ENCODE assay signal across 21 cellular contexts in the genomic region with DNA sequence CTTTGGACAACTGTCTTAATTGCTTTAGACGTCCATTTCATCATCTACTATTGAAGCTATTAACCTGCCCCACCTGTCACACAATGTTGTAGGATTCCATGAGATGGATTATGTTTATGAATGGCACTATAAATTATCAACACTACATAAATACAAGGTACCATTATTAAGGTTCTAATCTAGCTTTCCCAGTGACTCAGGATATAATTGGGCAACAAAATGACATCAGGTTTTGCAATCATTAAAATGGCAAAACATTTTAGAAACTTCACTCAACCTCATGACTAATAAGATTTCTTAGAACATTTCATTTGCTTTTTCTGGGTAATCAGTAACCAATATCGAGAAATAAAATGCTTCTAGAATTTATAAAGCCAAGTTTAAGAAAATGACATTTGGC. TPM values are rescaled to one million over a fixed set of nuclear protein-coding genes. Genes with fewer than 3 reads are reported as not detected.
A peak's percentile ranks its signal among the peaks of the same experiment; 100 is the strongest.
DNase-seq lines count a peak whose midpoint lies in the region; ATAC-seq, FAIRE-seq and TF ChIP-seq lines count a peak whose summit lies in the region.
"Had no signal": no experiment of that assay in that cellular context is flagged by ENCODE, and none has a peak within 500 bp of the region (broad histone marks: within the 10 kb centered on the region; RNA-seq: fewer than 3 reads in every experiment).

No MANE protein-coding gene starts in this region.

- H3K27ac ChIP-seq in mammary epithelial cell (ENCODE audit: insufficient read depth, low read depth, low read length): no peak overlapping the region
- H3K27ac ChIP-seq in HepG2 (ENCODE audit: extremely low read length, insufficient read depth, low read length): no peak overlapping the region
- H3K27ac ChIP-seq in CD8-positive, alpha-beta memory T cell (ENCODE audit: low read depth, low read length): no peak overlapping the region

- DNase-seq in MCF 10A (ENCODE audit: unreplicated experiment) (peak; percentile 75), mammary epithelial cell (no peak), adipocyte (ENCODE audit: low read depth) (peak; percentile 17), fibroblast of pulmonary artery (ENCODE audit: low read depth) (peak; percentile 47), posterior cingulate gyrus (no peak), HepG2 (ENCODE audit: low spot score) (no peak), KBM-7 (no peak)
- no peak for DNase-seq in CD8-positive, alpha-beta memory T cell
- DNase-seq: AML-193, Calu3, GOT3, HFFc6, NCI-H1048, NCI-H187 treated with DMSO at 0.1 percent for 48 hours, NCI-H2171, SHP77 had no signal

- no peak overlapping the region for H3K4me3 Mint-ChIP-seq in MCF 10A (ENCODE audit: unreplicated experiment)
- no peak overlapping the region for H3K4me3 Mint-ChIP-seq in CD8-positive, alpha-beta memory T cell
- H3K4me3 Mint-ChIP-seq: HFFc6, IgD-negative memory B cell had no signal

- no peak for TF ChIP-seq EP300 in HepG2 (IDR thresholded peaks at IDR 0.05; ENCODE audit: low read depth in 2 of 2, low read length in 2 of 2)
- no peak for TF ChIP-seq EP300 in HepG2 (CRISPR knock-in tag; IDR thresholded peaks at IDR 0.05; ENCODE audit: borderline replicate concordance)

- H3K4me2 ChIP-seq in mammary epithelial cell (ENCODE audit: insufficient read depth, low read depth, low read length): no peak overlapping the region
- H3K4me2 ChIP-seq in HepG2 (ENCODE audit: low read depth, low read length): no peak overlapping the region

- H3K36me3 Mint-ChIP-seq in MCF 10A (ENCODE audit: insufficient read depth, unreplicated experiment): no peaks in the 10 kb centered on the region
- peaks cover 0 to 17% (median 2%) of the 10 kb centered on the region in 3 donors for H3K36me3 Mint-ChIP-seq in CD8-positive, alpha-beta memory T cell

- H3K9me3 ChIP-seq in mammary epithelial cell (replicated peaks; ENCODE audit: insufficient read depth, low read length) (peaks cover 3% of the 10 kb centered on the region), adipocyte (ENCODE audit: control insufficient read depth, low read length) (peaks cover 6% of the 10 kb centered on the region), HepG2 (ENCODE audit: low read length) (peaks cover 8% of the 10 kb centered on the region)
- no peaks in the 10 kb centered on the region for H3K9me3 ChIP-seq in CD8-positive, alpha-beta memory T cell (ENCODE audit: low read length)

- intact Hi-C loops in MCF 10A (cut with micrococcal nuclease) (no loop called here), mammary epithelial cell (cut with micrococcal nuclease) (no loop called here), posterior cingulate gyrus (cut with DNase I) (no loop called here), HepG2 (cut with micrococcal nuclease; ENCODE audit: unreplicated experiment) (no loop called here)

- peaks cover 12% of the 10 kb centered on the region for H3K4me1 Mint-ChIP-seq in MCF 10A (ENCODE audit: insufficient read depth, unreplicated experiment)
- H3K4me1 Mint-ChIP-seq in CD8-positive, alpha-beta memory T cell: no peaks in the 10 kb centered on the region
- H3K4me1 Mint-ChIP-seq: IgD-negative memory B cell had no signal

- H3K27me3 ChIP-seq in mammary epithelial cell (ENCODE audit: insufficient read depth, low read length) (peaks cover 13% of the 10 kb centered on the region), adipocyte (replicated peaks; ENCODE audit: control insufficient read depth, insufficient read depth, low read length) (no peaks in the 10 kb centered on the region), HepG2 (ENCODE audit: control insufficient read depth in 1 of 2, insufficient read depth in 2 of 2, low read length in 2 of 2) (peaks cover 0 to 7% of the 10 kb centered on the region in 2 experiments; a peak in 3 of 5 replicates)
- H3K27me3 ChIP-seq in CD8-positive, alpha-beta memory T cell (ENCODE audit: insufficient read depth, low read length, poor library complexity, severe bottlenecking): no peaks in the 10 kb centered on the region

- no peaks in the 10 kb centered on the region for H3K79me2 ChIP-seq in mammary epithelial cell (ENCODE audit: insufficient read depth, low read length)
- H3K79me2 ChIP-seq in HepG2 (ENCODE audit: insufficient read depth, low read length): no peaks in the 10 kb centered on the region

- in situ Hi-C loops in mammary epithelial cell (cut with MboI; ENCODE audit: low sequenced_read_pairs in 2 of 2) (no loop called here), HepG2 (cut with HindIII; ENCODE audit: extremely low pct_ligation_motif_present, low pct_unique_long_range_greater_than_20kb) (no loop called here), KBM-7 (cut with MboI; ENCODE audit: low pct_unique_long_range_greater_than_20kb, low sequenced_read_pairs) (no loop called here)

- H4K20me1 ChIP-seq in mammary epithelial cell (ENCODE audit: insufficient read depth, low read length) (no peaks in the 10 kb centered on the region), HepG2 (ENCODE audit: insufficient read depth, low read length) (no peaks in the 10 kb centered on the region)

- CTCF ChIA-PET in MCF 10A (lab: Yijun Ruan, JAX): interaction anchor here (1.0 to 2.0 kb wide), 3 partner anchors 31 to 128 kb away, joined by 3 to 7 read pairs (median 5); no protein-coding TSS in a partner anchor
- CTCF ChIA-PET in mammary epithelial cell (lab: Charles Lee; ENCODE audit: low non-redundant PET): interaction anchor here (0.6 kb wide), 2 partner anchors 96 to 128 kb away, joined by 4 read pairs; no protein-coding TSS in a partner anchor
- CTCF ChIA-PET in HepG2 (lab: Yijun Ruan, JAX; ENCODE audit: low intra/inter-chr PET ratio, low total read pairs): no interaction called here
- CTCF ChIA-PET in CD8-positive, alpha-beta memory T cell (lab: Charles Lee): interaction anchor here (0.7 to 1.5 kb wide), 2 partner anchors 8 to 165 kb away, joined by 3 to 4 read pairs; no protein-coding TSS in a partner anchor

- H3K4me1 ChIP-seq in mammary epithelial cell (ENCODE audit: insufficient read depth, low read length) (no peaks in the 10 kb centered on the region), adipocyte (ENCODE audit: control insufficient read depth, insufficient read depth, low read length) (peaks cover 34% of the 10 kb centered on the region), HepG2 (ENCODE audit: insufficient read depth, low read length) (no peaks in the 10 kb centered on the region)
- H3K4me1 ChIP-seq in CD8-positive, alpha-beta memory T cell (ENCODE audit: insufficient read depth, low read length): no peaks in the 10 kb centered on the region

- dilution Hi-C loops in mammary epithelial cell (cut with HindIII; ENCODE audit: low sequenced_read_pairs): loop anchor here (5.0 kb wide), 2 partner anchors 40 to 90 kb away; no protein-coding TSS in a partner anchor

- no peaks in the 10 kb centered on the region for H3K9me3 Mint-ChIP-seq in MCF 10A (ENCODE audit: unreplicated experiment)
- peaks cover 0 to 9% (median 7%) of the 10 kb centered on the region in 5 donors for H3K9me3 Mint-ChIP-seq in CD8-positive, alpha-beta memory T cell

- TF ChIP-seq POLR2A in HepG2 (IDR thresholded peaks at IDR 0.05; ENCODE audit: insufficient read depth in 1 of 2, low read depth in 2 of 2, low read length in 2 of 2): no peak

- FAIRE-seq in HepG2 (lab: Jason Lieb, UNC): no peak
- FAIRE-seq: A204.1, G401.6, GM12891, GM19239 had no signal

- 78% methylated on average over 2 of the region's 2 CpGs for WGBS in mammary epithelial cell (ENCODE audit: low coverage, missing lambda C conversion rate)
- 0% methylated on average over 2 of the region's 2 CpGs for WGBS in HepG2 (ENCODE audit: low lambda C conversion rate)

- no peak for ATAC-seq in HepG2

- no peaks in the 10 kb centered on the region for H3K27me3 Mint-ChIP-seq in MCF 10A (ENCODE audit: insufficient read depth, unreplicated experiment)
- H3K27me3 Mint-ChIP-seq in CD8-positive, alpha-beta memory T cell: peaks cover 6 to 14% of the 10 kb centered on the region in 2 donors

- H3K9ac ChIP-seq in mammary epithelial cell (ENCODE audit: insufficient read depth, low read length): no peak overlapping the region
- no peak overlapping the region for H3K9ac ChIP-seq in adipocyte (ENCODE audit: low read length)
- no peak overlapping the region for H3K9ac ChIP-seq in HepG2 (ENCODE audit: insufficient read depth, low read depth, low read length)

- H3K4me3 ChIP-seq in mammary epithelial cell (replicated peaks in 1 of 3; ENCODE audit: insufficient read depth in 1 of 3, low read depth in 2 of 3, low read length in 3 of 3): no peak overlapping the region
- no peak overlapping the region for H3K4me3 ChIP-seq in adipocyte (ENCODE audit: low read length)
- H3K4me3 ChIP-seq in fibroblast of pulmonary artery (replicated peaks; ENCODE audit: low read depth, low read length): no peak overlapping the region
- H3K4me3 ChIP-seq in HepG2 (replicated peaks in 1 of 3; ENCODE audit: insufficient read depth in 1 of 3, low read depth in 2 of 3, low read length in 3 of 3): no peak overlapping the region
- no peak overlapping the region for H3K4me3 ChIP-seq in CD8-positive, alpha-beta memory T cell (ENCODE audit: low read length)

- H3K27ac Mint-ChIP-seq in MCF 10A (ENCODE audit: low read depth, unreplicated experiment): no peak overlapping the region
- H3K27ac Mint-ChIP-seq in CD8-positive, alpha-beta memory T cell: no peak overlapping the region
- H3K27ac Mint-ChIP-seq: HFFc6, IgD-negative memory B cell had no signal

- H3K36me3 ChIP-seq in mammary epithelial cell (ENCODE audit: insufficient read depth, low read length) (no peaks in the 10 kb centered on the region), adipocyte (ENCODE audit: control insufficient read depth, insufficient read depth, low read length, severe bottlenecking) (no peaks in the 10 kb centered on the region), HepG2 (replicated peaks in 1 of 2; ENCODE audit: control insufficient read depth in 1 of 2, insufficient read depth in 2 of 2, low read length in 2 of 2) (no peaks in the 10 kb centered on the region)
- no peaks in the 10 kb centered on the region for H3K36me3 ChIP-seq in CD8-positive, alpha-beta memory T cell (ENCODE audit: insufficient read depth, low read length)

- BruUV-seq in MCF 10A (replicated peaks; lab: Mats Ljungman, UMichigan) (no TSS peak), mammary epithelial cell (replicated peaks; lab: Mats Ljungman, UMichigan) (no TSS peak), HepG2 (replicated peaks; lab: Mats Ljungman, UMichigan) (no TSS peak)

- H2AFZ ChIP-seq in mammary epithelial cell (ENCODE audit: low read depth, low read length): no peak overlapping the region
- no peak overlapping the region for H2AFZ ChIP-seq in HepG2 (ENCODE audit: low read length)

- no peak for TF ChIP-seq RAD21 in HepG2 (CRISPR knock-in tag; IDR thresholded peaks at IDR 0.05)

- POLR2A ChIA-PET in MCF 10A (lab: Yijun Ruan, JAX) (interaction anchor here (0.7 to 1.5 kb wide), 11 partner anchors 9 to 724 kb away, joined by 3 to 6 read pairs (median 3); a partner anchor contains a TSS), HepG2 (lab: Yijun Ruan, JAX) (no interaction called here)
- POLR2A ChIA-PET in CD8-positive, alpha-beta memory T cell (lab: Charles Lee): interaction anchor here (0.7 kb wide), 1 partner anchor 30 kb away, joined by 3 read pairs; no protein-coding TSS in a partner anchor

- TF ChIP-seq CTCF in MCF 10A (IDR thresholded peaks at IDR 0.05; ENCODE audit: unreplicated experiment) (no peak), mammary epithelial cell (conservative IDR thresholded peaks at IDR 0.05 in 1 of 2, IDR thresholded peaks at IDR 0.05 in 1 of 2; ENCODE audit: extremely low read depth in 1 of 2, insufficient read depth in 1 of 2, low read depth in 1 of 2, low read length in 2 of 2) (no peak), fibroblast of pulmonary artery (IDR thresholded peaks at IDR 0.05; ENCODE audit: low read length, missing control alignments) (no peak), HepG2 (CRISPR knock-in tag; IDR thresholded peaks at IDR 0.05) (no peak)

RNA-seq across cellular contexts. Expression of a gene that starts 9.2 kb away (rescaled TPM):
- total RNA-seq in MCF 10A (2022): not detected in 2 replicates
- under 1 TPM in 1 of 2 donors, not detected in 1; under 0.01 TPM for total RNA-seq in mammary epithelial cell
- polyA plus RNA-seq in mammary epithelial cell: 0.07 TPM
- not detected for polyA minus RNA-seq in mammary epithelial cell
- not detected in 2 replicates for total RNA-seq in HepG2 (2016; rRNA removed; fragmentation: Illumina TruSeq; extraction: Trizol)
- total RNA-seq in HepG2 (2016; cell fraction: cytosol; rRNA removed; fragmentation: Illumina TruSeq; extraction: Trizol; ENCODE audit: low read depth): not detected in 2 replicates
- total RNA-seq in HepG2 (2016; cell fraction: insoluble cytoplasmic fraction; rRNA removed; fragmentation: Illumina TruSeq; extraction: Trizol): not detected in 2 replicates
- total RNA-seq in HepG2 (2016; cell fraction: membrane; rRNA removed; fragmentation: Illumina TruSeq; extraction: Trizol): not detected in 2 replicates
- total RNA-seq in HepG2 (2016; cell fraction: nucleus; rRNA removed; fragmentation: Illumina TruSeq; extraction: Trizol): not detected in 2 replicates
- polyA plus RNA-seq in HepG2 (2011; rRNA removed): not detected in 2 replicates
- not detected in 2 replicates for polyA plus RNA-seq in HepG2 (2011; cell fraction: cytosol; rRNA removed)
- polyA plus RNA-seq in HepG2 (2011; cell fraction: nucleus; rRNA removed): not detected in 2 replicates
- not detected in 2 replicates for polyA plus RNA-seq in HepG2 (2012)
- not detected in 2 replicates for polyA plus RNA-seq in HepG2 (2016; cell fraction: cytosol; fragmentation: Illumina TruSeq; extraction: Trizol; ENCODE audit: low read depth)
- polyA plus RNA-seq in HepG2 (2016; cell fraction: insoluble cytoplasmic fraction; fragmentation: Illumina TruSeq; extraction: Trizol; ENCODE audit: low read depth): not detected in 2 replicates
- not detected in 2 replicates for polyA plus RNA-seq in HepG2 (2016; cell fraction: membrane; fragmentation: Illumina TruSeq; extraction: Trizol; ENCODE audit: low read depth)
- not detected in 2 replicates for polyA plus RNA-seq in HepG2 (2016; cell fraction: nucleus; fragmentation: Illumina TruSeq; extraction: Trizol; ENCODE audit: insufficient read depth, low read depth)
- polyA minus RNA-seq in HepG2 (2011; rRNA and poly(A)+ RNA removed; ENCODE audit: low replicate concordance): not detected in 2 replicates
- polyA minus RNA-seq in HepG2 (2011; cell fraction: cytosol; rRNA and poly(A)+ RNA removed): not detected in 2 replicates
- not detected in 2 replicates for polyA minus RNA-seq in HepG2 (2011; cell fraction: nucleus; rRNA and poly(A)+ RNA removed)
- 100 to 1,000 TPM; 159 to 171 TPM for total RNA-seq in CD8-positive, alpha-beta memory T cell
- polyA plus RNA-seq in CD8-positive, alpha-beta memory T cell: 285 TPM
- total RNA-seq: Calu3, HFFc6 had no signal

Comparison
In these comparisons a context has a peak if more than half of its experiments do, and no peak if none do; other contexts are left out.
1. DNase-seq: peak in MCF 10A (single experiment), adipocyte (single experiment) and fibroblast of pulmonary artery (single experiment); none in mammary epithelial cell (single experiment), posterior cingulate gyrus (0 of 10), HepG2 (single experiment), CD8-positive, alpha-beta memory T cell (0 of 5) and KBM-7 (single experiment).
2. RNA of a gene that starts 9.2 kb away (total RNA-seq): 159 to 171 TPM in CD8-positive, alpha-beta memory T cell; under 0.01 TPM in mammary epithelial cell, not detected in MCF 10A and not detected in HepG2; every median in the first group is over 100 times any median in the second.